ENCODE assay signal across 1 cellular context in the genomic region with DNA sequence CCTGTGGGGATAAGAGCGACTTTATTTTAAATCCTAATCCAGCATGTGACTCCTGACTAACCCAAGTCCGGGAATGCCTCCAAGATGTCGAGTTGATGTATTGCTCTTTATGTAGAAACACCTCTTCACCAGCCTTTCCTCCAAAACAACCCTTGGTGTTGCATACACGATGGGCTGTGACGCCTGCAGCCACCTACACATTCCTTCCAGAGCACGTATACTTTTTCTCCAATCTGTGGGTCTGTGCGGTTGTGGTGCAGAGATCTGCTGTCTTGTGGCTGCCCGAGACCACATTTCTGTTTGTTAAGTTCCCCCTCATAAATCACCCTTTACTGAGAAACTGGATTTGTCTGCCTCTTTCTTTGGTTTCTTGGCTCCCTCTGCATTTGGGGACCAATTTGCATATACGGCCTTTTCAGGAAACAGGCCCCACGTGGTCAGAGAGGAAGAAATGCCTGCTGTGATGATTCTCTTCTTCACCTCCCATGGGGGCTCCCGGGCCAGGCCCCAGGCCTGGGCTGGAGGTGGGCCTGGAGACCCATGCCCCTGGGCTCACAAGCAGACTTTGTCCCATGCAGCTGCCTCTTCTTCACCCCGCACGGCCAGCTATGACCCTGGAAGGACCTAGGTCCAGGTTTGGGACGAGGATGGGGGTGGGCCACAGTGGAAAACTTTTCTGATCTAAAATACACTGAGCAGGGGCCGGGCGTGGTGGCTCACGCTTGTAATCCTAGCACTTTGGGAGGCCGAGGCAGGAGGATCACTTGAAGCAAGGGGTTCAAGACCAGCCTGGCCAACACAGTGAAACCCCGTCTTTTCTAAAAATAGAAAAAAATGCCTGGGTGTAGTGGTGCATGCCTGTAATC.
TF ChIP-seq lines count a peak whose summit lies in the region.

No MANE protein-coding gene starts in this region.

TF ChIP-seq in K562, 482 proteins besides CTCF, POLR2A, EP300 and RAD21:
- TF ChIP-seq, protein P1, sequence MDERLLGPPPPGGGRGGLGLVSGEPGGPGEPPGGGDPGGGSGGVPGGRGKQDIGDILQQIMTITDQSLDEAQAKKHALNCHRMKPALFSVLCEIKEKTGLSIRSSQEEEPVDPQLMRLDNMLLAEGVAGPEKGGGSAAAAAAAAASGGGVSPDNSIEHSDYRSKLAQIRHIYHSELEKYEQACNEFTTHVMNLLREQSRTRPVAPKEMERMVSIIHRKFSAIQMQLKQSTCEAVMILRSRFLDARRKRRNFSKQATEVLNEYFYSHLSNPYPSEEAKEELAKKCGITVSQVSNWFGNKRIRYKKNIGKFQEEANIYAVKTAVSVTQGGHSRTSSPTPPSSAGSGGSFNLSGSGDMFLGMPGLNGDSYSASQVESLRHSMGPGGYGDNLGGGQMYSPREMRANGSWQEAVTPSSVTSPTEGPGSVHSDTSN (CRISPR knock-in tag; IDR thresholded peaks at IDR 0.05; ENCODE audit: low read depth) = no peak
- TF ChIP-seq, protein P1 (tag; conservative IDR thresholded peaks at IDR 0.05; ENCODE audit: low read depth) = peak; percentile 70
- no peak for TF ChIP-seq ZNF766 (CRISPR knock-in tag; conservative IDR thresholded peaks at IDR 0.05)
- TF ChIP-seq MEIS2 (IDR thresholded peaks at IDR 0.05; ENCODE audit: partially characterized antibody) = peak; percentile 46
- no peak for TF ChIP-seq NONO (IDR thresholded peaks at IDR 0.05; ENCODE audit: low read depth in 2 of 2, low read length in 1 of 2)
- TF ChIP-seq, protein P2, sequence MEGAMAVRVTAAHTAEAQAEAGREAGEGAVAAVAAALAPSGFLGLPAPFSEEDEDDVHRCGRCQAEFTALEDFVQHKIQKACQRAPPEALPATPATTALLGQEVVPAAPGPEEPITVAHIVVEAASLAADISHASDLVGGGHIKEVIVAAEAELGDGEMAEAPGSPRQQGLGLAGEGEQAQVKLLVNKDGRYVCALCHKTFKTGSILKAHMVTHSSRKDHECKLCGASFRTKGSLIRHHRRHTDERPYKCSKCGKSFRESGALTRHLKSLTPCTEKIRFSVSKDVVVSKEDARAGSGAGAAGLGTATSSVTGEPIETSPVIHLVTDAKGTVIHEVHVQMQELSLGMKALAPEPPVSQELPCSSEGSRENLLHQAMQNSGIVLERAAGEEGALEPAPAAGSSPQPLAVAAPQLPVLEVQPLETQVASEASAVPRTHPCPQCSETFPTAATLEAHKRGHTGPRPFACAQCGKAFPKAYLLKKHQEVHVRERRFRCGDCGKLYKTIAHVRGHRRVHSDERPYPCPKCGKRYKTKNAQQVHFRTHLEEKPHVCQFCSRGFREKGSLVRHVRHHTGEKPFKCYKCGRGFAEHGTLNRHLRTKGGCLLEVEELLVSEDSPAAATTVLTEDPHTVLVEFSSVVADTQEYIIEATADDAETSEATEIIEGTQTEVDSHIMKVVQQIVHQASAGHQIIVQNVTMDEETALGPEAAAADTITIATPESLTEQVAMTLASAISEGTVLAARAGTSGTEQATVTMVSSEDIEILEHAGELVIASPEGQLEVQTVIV (CRISPR knock-in tag; IDR thresholded peaks at IDR 0.05; ENCODE audit: borderline replicate concordance) = no peak
- TF ChIP-seq ZNF75A (CRISPR knock-in tag; IDR thresholded peaks at IDR 0.05) = no peak
- TF ChIP-seq C11orf30 (IDR thresholded peaks at IDR 0.05; ENCODE audit: low read depth) = no peak
- no peak for TF ChIP-seq HDAC6 (IDR thresholded peaks at IDR 0.05; ENCODE audit: low read depth, low read length)
- TF ChIP-seq, protein P3, sequence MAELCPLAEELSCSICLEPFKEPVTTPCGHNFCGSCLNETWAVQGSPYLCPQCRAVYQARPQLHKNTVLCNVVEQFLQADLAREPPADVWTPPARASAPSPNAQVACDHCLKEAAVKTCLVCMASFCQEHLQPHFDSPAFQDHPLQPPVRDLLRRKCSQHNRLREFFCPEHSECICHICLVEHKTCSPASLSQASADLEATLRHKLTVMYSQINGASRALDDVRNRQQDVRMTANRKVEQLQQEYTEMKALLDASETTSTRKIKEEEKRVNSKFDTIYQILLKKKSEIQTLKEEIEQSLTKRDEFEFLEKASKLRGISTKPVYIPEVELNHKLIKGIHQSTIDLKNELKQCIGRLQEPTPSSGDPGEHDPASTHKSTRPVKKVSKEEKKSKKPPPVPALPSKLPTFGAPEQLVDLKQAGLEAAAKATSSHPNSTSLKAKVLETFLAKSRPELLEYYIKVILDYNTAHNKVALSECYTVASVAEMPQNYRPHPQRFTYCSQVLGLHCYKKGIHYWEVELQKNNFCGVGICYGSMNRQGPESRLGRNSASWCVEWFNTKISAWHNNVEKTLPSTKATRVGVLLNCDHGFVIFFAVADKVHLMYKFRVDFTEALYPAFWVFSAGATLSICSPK (IDR thresholded peaks at IDR 0.05; ENCODE audit: borderline replicate concordance) = no peak
- no peak for TF ChIP-seq MCM3 (IDR thresholded peaks at IDR 0.05)
- TF ChIP-seq PHB (CRISPR knock-in tag; IDR thresholded peaks at IDR 0.05) = no peak
- TF ChIP-seq EGR1 (conservative IDR thresholded peaks at IDR 0.05) = no peak
- TF ChIP-seq MAFK (IDR thresholded peaks at IDR 0.05; ENCODE audit: low read length) = no peak
- no peak for TF ChIP-seq PHF8 (IDR thresholded peaks at IDR 0.05; ENCODE audit: borderline replicate concordance, low read length)
- TF ChIP-seq BRD4 (IDR thresholded peaks at IDR 0.05) = no peak
